In the genomic region with DNA sequence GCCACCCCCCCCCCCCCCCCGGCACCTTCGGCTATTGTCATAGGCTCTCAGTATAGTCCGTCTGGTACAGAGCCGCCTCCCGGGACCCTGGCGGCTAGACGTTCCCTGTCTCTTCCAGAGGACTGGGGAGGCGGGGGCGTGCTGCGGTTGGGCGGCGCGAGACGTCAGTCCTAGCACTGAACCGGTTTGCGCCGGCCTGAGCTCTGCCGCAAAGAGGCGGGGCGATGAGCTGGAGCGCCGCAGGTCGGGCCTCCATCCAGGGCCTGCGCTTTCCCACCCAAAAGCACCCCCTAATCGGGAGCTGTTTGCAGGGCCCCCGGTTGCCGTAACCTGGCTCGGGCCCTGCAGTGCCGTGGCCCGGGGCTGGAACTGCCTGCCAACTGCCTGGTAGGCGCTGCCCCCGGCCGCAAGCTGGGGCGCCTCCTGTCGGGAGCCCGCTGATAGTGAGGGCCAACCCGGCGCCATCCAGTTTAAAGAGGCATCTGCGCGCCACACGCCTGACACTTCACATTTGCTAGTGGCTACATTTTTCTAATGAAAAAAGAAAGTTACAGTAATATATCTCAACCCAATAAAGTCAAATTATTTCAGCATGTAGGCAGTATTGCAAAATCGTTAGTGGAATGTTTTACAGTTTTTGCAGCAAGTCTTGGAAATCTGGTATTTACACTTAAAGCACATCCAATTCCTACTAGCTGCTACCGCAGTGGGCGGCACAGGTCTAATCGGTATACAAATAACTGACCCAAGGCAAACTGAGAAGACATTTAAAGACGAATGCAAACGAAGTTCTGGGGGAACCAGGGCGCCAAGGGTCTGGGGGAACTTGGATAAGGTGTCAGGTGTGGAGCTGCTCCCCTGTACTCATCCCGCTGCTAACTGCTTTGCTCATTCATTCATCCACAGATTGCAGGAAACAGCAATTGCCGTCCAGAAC, we compare ENCODE assay signal across 8 cellular contexts. TPM values are rescaled to one million over a fixed set of nuclear protein-coding genes. Genes with fewer than 3 reads are reported as not detected.
DNase-seq lines count a peak whose midpoint lies in the region; ATAC-seq, FAIRE-seq and TF ChIP-seq lines count a peak whose summit lies in the region.

No MANE protein-coding gene starts in this region.

- peaks cover 10% of the 10 kb centered on the region for H3K36me3 Mint-ChIP-seq in activated B cell treated with CpG ODN at 0.5 μM for 24 hours (ENCODE audit: low read depth)
- H3K36me3 Mint-ChIP-seq in chondrocyte (ENCODE audit: low read depth): no peaks in the 10 kb centered on the region

- peaks cover 35% of the 10 kb centered on the region for H4K20me1 ChIP-seq in HepG2 (ENCODE audit: insufficient read depth, low read length)

- POLR2A ChIA-PET in activated B cell treated with CpG ODN at 0.5 μM for 24 hours (lab: Charles Lee): interaction anchor here (0.6 to 3.2 kb wide), 27 partner anchors 9 to 1666 kb away, joined by 3 to 68 read pairs (median 5); a partner anchor contains a TSS
- POLR2A ChIA-PET in HepG2 (lab: Yijun Ruan, JAX): interaction anchor here (0.7 to 2.2 kb wide), 17 partner anchors 9 to 508 kb away, joined by 3 to 21 read pairs (median 4); a partner anchor contains a TSS

- TF ChIP-seq CTCF in activated B cell treated with CpG ODN at 0.5 μM for 24 hours (IDR thresholded peaks at IDR 0.05) (peak; percentile 21), chondrocyte (IDR thresholded peaks at IDR 0.05) (peak; percentile 97), HepG2 (CRISPR knock-in tag; IDR thresholded peaks at IDR 0.05) (peak; percentile 88)

- H3K4me2 ChIP-seq in HepG2 (ENCODE audit: low read depth, low read length): peak overlapping the region; percentile 99

- in situ Hi-C loops in HepG2 (cut with HindIII; ENCODE audit: extremely low pct_ligation_motif_present, low pct_unique_long_range_greater_than_20kb): no loop called here

- H3K9me3 Mint-ChIP-seq in activated B cell treated with CpG ODN at 0.5 μM for 24 hours (no peaks in the 10 kb centered on the region), chondrocyte (ENCODE audit: low read depth) (no peaks in the 10 kb centered on the region)

- no peaks in the 10 kb centered on the region for H3K9me3 ChIP-seq in HepG2 (ENCODE audit: low read length)

- H3K4me3 Mint-ChIP-seq in activated B cell treated with CpG ODN at 0.5 μM for 24 hours: peak overlapping the region; percentile 74
- H3K4me3 Mint-ChIP-seq in chondrocyte (ENCODE audit: unreplicated experiment): peak overlapping the region; percentile 67

- ATAC-seq in GM18861 (IDR thresholded peaks at IDR 0.05; ENCODE audit: unreplicated experiment) (peak; percentile 77), HG03095 (IDR thresholded peaks at IDR 0.05; ENCODE audit: unreplicated experiment) (peak; percentile 72), activated B cell treated with CpG ODN at 0.5 μM for 24 hours (ENCODE audit: low read depth) (peak; percentile 78), HepG2 (peak; percentile 95)

- WGBS in HepG2 (ENCODE audit: low lambda C conversion rate): under 1% methylated on average over 18 of the region's 50 CpGs

- peaks cover 36% of the 10 kb centered on the region for H3K4me1 Mint-ChIP-seq in activated B cell treated with CpG ODN at 0.5 μM for 24 hours
- H3K4me1 Mint-ChIP-seq in chondrocyte (ENCODE audit: low read depth): peaks cover 40% of the 10 kb centered on the region

- peak overlapping the region; percentile 73 for H3K9ac ChIP-seq in HepG2 (ENCODE audit: insufficient read depth, low read depth, low read length)

- peak; percentile 76; the same call in 1 of the 2 replicates for TF ChIP-seq RAD21 in HepG2 (CRISPR knock-in tag; IDR thresholded peaks at IDR 0.05)

- H3K36me3 ChIP-seq in ACC112 (ENCODE audit: insufficient read depth, low read length): no peaks in the 10 kb centered on the region
- no peaks in the 10 kb centered on the region for H3K36me3 ChIP-seq in HepG2 (replicated peaks in 1 of 2; ENCODE audit: control insufficient read depth in 1 of 2, insufficient read depth in 2 of 2, low read length in 2 of 2)

- H3K27me3 ChIP-seq in ACC112 (ENCODE audit: insufficient read depth, low read length): no peaks in the 10 kb centered on the region
- H3K27me3 ChIP-seq in HepG2 (ENCODE audit: control insufficient read depth in 1 of 2, insufficient read depth in 2 of 2, low read length in 2 of 2): no peaks in the 10 kb centered on the region; a peak in 1 of 5 replicates

- H3K27ac Mint-ChIP-seq in activated B cell treated with CpG ODN at 0.5 μM for 24 hours (peak overlapping the region; percentile 89), chondrocyte (ENCODE audit: unreplicated experiment) (peak overlapping the region; percentile 88)

- H3K4me1 ChIP-seq in ACC112 (ENCODE audit: control insufficient read depth, insufficient read depth, low read length, unreplicated experiment) (peaks cover 13% of the 10 kb centered on the region), HepG2 (ENCODE audit: insufficient read depth, low read length) (peaks cover 37% of the 10 kb centered on the region)

- H2AFZ ChIP-seq in ACC112 (ENCODE audit: low read length, unreplicated experiment): peak overlapping the region; percentile 97
- H2AFZ ChIP-seq in HepG2 (ENCODE audit: low read length): peak overlapping the region; percentile 66

- BruUV-seq in HepG2 (replicated peaks; lab: Mats Ljungman, UMichigan): TSS peak; percentile 91

- H3K79me2 ChIP-seq in ACC112 (ENCODE audit: control insufficient read depth, insufficient read depth, low read length, unreplicated experiment): peaks cover 39% of the 10 kb centered on the region
- H3K79me2 ChIP-seq in HepG2 (ENCODE audit: insufficient read depth, low read length): peaks cover 35% of the 10 kb centered on the region

- no peaks in the 10 kb centered on the region for H3K27me3 Mint-ChIP-seq in activated B cell treated with CpG ODN at 0.5 μM for 24 hours
- no peaks in the 10 kb centered on the region for H3K27me3 Mint-ChIP-seq in chondrocyte (ENCODE audit: low read depth)

- peak; percentile 99 for DNase-seq in NCI-H2171 treated with DMSO at 0.1 percent for 48 hours (lab: John Stamatoyannopoulos, UW)
- peak; percentile 92 for DNase-seq in activated B cell treated with CpG ODN at 0.5 μM for 24 hours
- DNase-seq in chondrocyte (ENCODE audit: low spot score): peak; percentile 100
- DNase-seq in HepG2 (ENCODE audit: low spot score): peak; percentile 96
- peak; percentile 97 for DNase-seq in stimulated activated CD4-positive, alpha-beta T cell treated with anti-CD3 and anti-CD28 coated beads, Interleukin-4, amount 100 ng/mL, for 1 hour

- H3K4me3 ChIP-seq in ACC112 (ENCODE audit: low read depth, low read length): peak overlapping the region; percentile 83
- peak overlapping the region; percentile 63 to 89 (median 81) for H3K4me3 ChIP-seq in HepG2 (replicated peaks in 1 of 3; ENCODE audit: insufficient read depth in 1 of 3, low read depth in 2 of 3, low read length in 3 of 3)

- H3K27ac ChIP-seq in ACC112 (ENCODE audit: low read depth, low read length) (peak overlapping the region; percentile 96), HepG2 (ENCODE audit: extremely low read length, insufficient read depth, low read length) (peak overlapping the region; percentile 89)

- TF ChIP-seq POLR2A in HepG2 (IDR thresholded peaks at IDR 0.05; ENCODE audit: insufficient read depth in 1 of 2, low read depth in 2 of 2, low read length in 2 of 2): peak in 1 of 2 experiments; percentile 73; a peak in 3 of 4 replicates

- no peak for TF ChIP-seq EP300 in HepG2 (IDR thresholded peaks at IDR 0.05; ENCODE audit: low read depth in 2 of 2, low read length in 2 of 2)
- TF ChIP-seq EP300 in HepG2 (CRISPR knock-in tag; IDR thresholded peaks at IDR 0.05; ENCODE audit: borderline replicate concordance): no peak

- FAIRE-seq in HepG2 (lab: Jason Lieb, UNC): peak; percentile 15

- CTCF ChIA-PET in activated B cell treated with CpG ODN at 0.5 μM for 24 hours (lab: Charles Lee): interaction anchor here (0.7 to 2.7 kb wide), 16 partner anchors 9 to 244 kb away, joined by 3 to 29 read pairs (median 5); no protein-coding TSS in a partner anchor
- CTCF ChIA-PET in HepG2 (lab: Yijun Ruan, JAX; ENCODE audit: low intra/inter-chr PET ratio, low total read pairs): no interaction called here

- intact Hi-C loops in activated B cell treated with CpG ODN at 0.5 μM for 24 hours (cut with micrococcal nuclease) (loop anchor here (1.0 to 5.0 kb wide), 13 partner anchors 9 to 1065 kb away; a partner anchor contains a TSS), HepG2 (cut with micrococcal nuclease; ENCODE audit: unreplicated experiment) (loop anchor here (2.0 to 10.0 kb wide), 2 partner anchors 83 to 241 kb away; a partner anchor contains a TSS)

TF ChIP-seq in HepG2, 621 proteins besides CTCF, POLR2A, EP300 and RAD21 (continues in another document):
- TF ChIP-seq MTA3 (CRISPR knock-in tag; IDR thresholded peaks at IDR 0.05) (no peak), MYC (CRISPR knock-in tag; IDR thresholded peaks at IDR 0.05; ENCODE audit: borderline replicate concordance) (peak; percentile 49; the same call in 1 of the 2 replicates)

RNA-seq across cellular contexts. Expression of a gene that starts 0.8 kb away (rescaled TPM):
- 128 and 156 TPM in 2 replicates for total RNA-seq in activated B cell treated with CpG ODN at 0.5 μM for 24 hours
- 228 to 248 TPM (median 239 TPM) in 3 replicates for total RNA-seq in chondrocyte
- total RNA-seq in HepG2 (2016; rRNA removed; fragmentation: Illumina TruSeq; extraction: Trizol): 130 and 131 TPM in 2 replicates
- 17.2 and 17.3 TPM in 2 replicates for total RNA-seq in HepG2 (2016; cell fraction: cytosol; rRNA removed; fragmentation: Illumina TruSeq; extraction: Trizol; ENCODE audit: low read depth)
- total RNA-seq in HepG2 (2016; cell fraction: insoluble cytoplasmic fraction; rRNA removed; fragmentation: Illumina TruSeq; extraction: Trizol): 119 and 130 TPM in 2 replicates
- 54.1 and 54.4 TPM in 2 replicates for total RNA-seq in HepG2 (2016; cell fraction: membrane; rRNA removed; fragmentation: Illumina TruSeq; extraction: Trizol)
- total RNA-seq in HepG2 (2016; cell fraction: nucleus; rRNA removed; fragmentation: Illumina TruSeq; extraction: Trizol): 79.5 and 96.3 TPM in 2 replicates
- polyA plus RNA-seq in HepG2 (2011; rRNA removed): 98.0 and 124 TPM in 2 replicates
- polyA plus RNA-seq in HepG2 (2011; cell fraction: cytosol; rRNA removed): 56.8 and 60.3 TPM in 2 replicates
- polyA plus RNA-seq in HepG2 (2011; cell fraction: nucleus; rRNA removed): 126 and 139 TPM in 2 replicates
- 65.0 and 69.3 TPM in 2 replicates for polyA plus RNA-seq in HepG2 (2012)
- 4.2 and 4.5 TPM in 2 replicates for polyA plus RNA-seq in HepG2 (2016; cell fraction: cytosol; fragmentation: Illumina TruSeq; extraction: Trizol; ENCODE audit: low read depth)
- polyA plus RNA-seq in HepG2 (2016; cell fraction: insoluble cytoplasmic fraction; fragmentation: Illumina TruSeq; extraction: Trizol; ENCODE audit: low read depth): 65.3 and 91.2 TPM in 2 replicates
- 18.3 and 19.5 TPM in 2 replicates for polyA plus RNA-seq in HepG2 (2016; cell fraction: membrane; fragmentation: Illumina TruSeq; extraction: Trizol; ENCODE audit: low read depth)
- 101 and 103 TPM in 2 replicates for polyA plus RNA-seq in HepG2 (2016; cell fraction: nucleus; fragmentation: Illumina TruSeq; extraction: Trizol; ENCODE audit: insufficient read depth, low read depth)
- polyA minus RNA-seq in HepG2 (2011; rRNA and poly(A)+ RNA removed; ENCODE audit: low replicate concordance): 337 and 421 TPM in 2 replicates
- polyA minus RNA-seq in HepG2 (2011; cell fraction: cytosol; rRNA and poly(A)+ RNA removed): 104 and 120 TPM in 2 replicates
- polyA minus RNA-seq in HepG2 (2011; cell fraction: nucleus; rRNA and poly(A)+ RNA removed): 71.7 and 94.2 TPM in 2 replicates

Comparison
In these comparisons a context has a peak if more than half of its experiments do, and no peak if none do; other contexts are left out.
1. Peak in every context shown above with its lines: DNase-seq, ATAC-seq, H3K4me3 ChIP-seq and H3K27ac ChIP-seq.
2. CTCF ChIP-seq: peak in every context shown above with its lines; median percentile 97 in chondrocyte; 88 in HepG2; 21 in activated B cell treated with CpG ODN at 0.5 μM for 24 hours.